In genomic region chr9:9914174-9914573, GRCh38 we compare ENCODE assay signal across 1 cellular context.
TF ChIP-seq lines count a peak whose summit lies in the region.

No MANE protein-coding gene starts in this region.

TF ChIP-seq in WTC11, 78 proteins besides CTCF, POLR2A, EP300 and RAD21 (continued from another document):
- no peak for TF ChIP-seq STAT6 (CRISPR knock-in tag; conservative IDR thresholded peaks at IDR 0.05; ENCODE audit: low read depth)
- TF ChIP-seq MLX (CRISPR knock-in tag; IDR thresholded peaks at IDR 0.05), result no peak
- TF ChIP-seq ATF2 (CRISPR knock-in tag; IDR thresholded peaks at IDR 0.05; ENCODE audit: borderline replicate concordance, low read depth), result no peak
- TF ChIP-seq AR (CRISPR knock-in tag; IDR thresholded peaks at IDR 0.05), result no peak
- TF ChIP-seq NFE2L1 (CRISPR knock-in tag; IDR thresholded peaks at IDR 0.05), result no peak
